In the genomic region with DNA sequence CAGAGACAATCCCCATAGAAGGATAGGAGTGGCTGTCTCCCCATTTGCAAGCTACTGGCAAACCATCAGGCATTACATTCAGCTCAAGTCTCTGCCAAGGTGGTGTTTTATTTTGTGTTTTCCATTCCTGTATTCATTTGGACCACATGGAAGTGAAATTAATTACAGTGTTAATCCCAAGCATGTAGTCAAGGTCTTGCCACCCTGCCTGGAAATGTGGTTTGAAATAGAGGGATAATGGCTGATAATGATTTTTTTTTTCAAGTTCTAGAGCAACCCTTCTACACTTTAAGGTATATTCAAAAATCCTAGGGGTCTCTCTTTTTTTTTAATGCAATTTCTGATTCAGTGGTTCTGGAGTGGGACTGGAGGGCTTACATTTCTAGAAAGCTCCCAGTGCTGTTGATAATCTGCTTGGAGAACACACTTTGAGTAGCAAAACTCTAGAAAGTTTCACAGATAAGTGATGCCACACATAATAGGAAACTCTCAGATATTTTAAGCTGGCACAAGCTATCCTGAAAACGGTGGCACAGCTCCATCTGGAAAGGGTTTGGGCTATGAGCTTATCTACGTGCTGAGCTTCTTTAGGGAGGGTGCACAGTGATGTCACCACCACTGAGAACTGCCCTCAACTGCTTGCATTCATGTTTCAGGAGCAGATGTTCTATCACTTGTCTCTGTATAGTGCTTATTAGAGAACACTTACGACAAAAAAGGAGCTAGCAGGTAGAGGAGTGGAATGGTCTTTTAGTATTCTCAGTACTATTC, we compare ENCODE assay signal across 28 cellular contexts. TPM values are rescaled to one million over a fixed set of nuclear protein-coding genes. Genes with fewer than 3 reads are reported as not detected.
DNase-seq lines count a peak whose midpoint lies in the region; ATAC-seq and TF ChIP-seq lines count a peak whose summit lies in the region.
"Had no signal": no experiment of that assay in that cellular context is flagged by ENCODE, and none has a peak within 500 bp of the region (broad histone marks: within the 10 kb centered on the region; RNA-seq: fewer than 3 reads in every experiment).

No MANE protein-coding gene starts in this region.

- peaks cover 2% of the 10 kb centered on the region for H3K27me3 Mint-ChIP-seq in glutamatergic neuron (ENCODE audit: unreplicated experiment)
- H3K27me3 Mint-ChIP-seq: progenitor cell of endocrine pancreas had no signal

- no peak overlapping the region for H3K14ac ChIP-seq in mesenchymal stem cell (ENCODE audit: low read length in 2 of 2)

- H3K9me3 Mint-ChIP-seq in glutamatergic neuron (ENCODE audit: unreplicated experiment) = peaks cover 8% of the 10 kb centered on the region
- H3K9me3 Mint-ChIP-seq: activated naive CD4-positive, alpha-beta T cell treated with anti-CD3 and anti-CD28 coated beads, Interleukin-2, amount 50 U/mL, for 24 hours; endodermal cell; nephron had no signal

- TF ChIP-seq CTCF in glutamatergic neuron (IDR thresholded peaks at IDR 0.05; ENCODE audit: partially characterized antibody, unreplicated experiment) = no peak

- no peak overlapping the region for H3K4me2 ChIP-seq in mesenchymal stem cell (ENCODE audit: low read length, poor library complexity, severe bottlenecking)

- H2AK5ac ChIP-seq in mesenchymal stem cell (ENCODE audit: low read length, severe bottlenecking) = no peak overlapping the region

- H2BK5ac ChIP-seq in mesenchymal stem cell (ENCODE audit: low read depth, low read length, poor library complexity, severe bottlenecking) = no peak overlapping the region

- H3K36me3 Mint-ChIP-seq in glutamatergic neuron (ENCODE audit: unreplicated experiment) = peaks cover 5% of the 10 kb centered on the region
- H3K36me3 Mint-ChIP-seq: activated CD8-positive, alpha-beta memory T cell treated with anti-CD3 and anti-CD28 coated beads, Interleukin-2, amount 10 ng/mL, durations not matched to agents 7 days and 5 days; activated naive CD4-positive, alpha-beta T cell treated with anti-CD3 and anti-CD28 coated beads, Interleukin-2, amount 50 U/mL, for 24 hours had no signal

- H2BK12ac ChIP-seq in mesenchymal stem cell (ENCODE audit: low read length in 2 of 2) = no peak overlapping the region

- H2BK15ac ChIP-seq in mesenchymal stem cell (ENCODE audit: low read depth, poor library complexity, severe bottlenecking) = no peak overlapping the region

- H3K4me1 Mint-ChIP-seq in glutamatergic neuron (ENCODE audit: low read depth, unreplicated experiment) = peaks cover 65% of the 10 kb centered on the region
- H3K4me1 Mint-ChIP-seq: activated CD8-positive, alpha-beta memory T cell treated with anti-CD3 and anti-CD28 coated beads, Interleukin-2, amount 10 ng/mL, durations not matched to agents 7 days and 5 days; activated naive CD4-positive, alpha-beta T cell treated with anti-CD3 and anti-CD28 coated beads, Interleukin-2, amount 50 U/mL, for 24 hours; B cell had no signal

- no peak overlapping the region for H2AFZ ChIP-seq in mesenchymal stem cell (ENCODE audit: low read depth, low read length)

- no peak overlapping the region for H3K4ac ChIP-seq in mesenchymal stem cell (ENCODE audit: low read depth in 1 of 2, low read length in 2 of 2)

- no peak overlapping the region for H2BK120ac ChIP-seq in mesenchymal stem cell (ENCODE audit: low read depth, low read length)

- H3K79me1 ChIP-seq in mesenchymal stem cell (replicated peaks; ENCODE audit: low read length, poor library complexity, severe bottlenecking) = peaks cover 14% of the 10 kb centered on the region

- ATAC-seq in HG02588 (IDR thresholded peaks at IDR 0.05; ENCODE audit: unreplicated experiment) = no peak
- ATAC-seq: activated CD8-positive, alpha-beta memory T cell treated with anti-CD3 and anti-CD28 coated beads, Interleukin-2, amount 10 ng/mL, durations not matched to agents 7 days and 5 days; T-helper 17 cell had no signal

- no peaks in the 10 kb centered on the region for H3K27me3 ChIP-seq in mesenchymal stem cell (ENCODE audit: control insufficient read depth in 1 of 2, insufficient read depth in 1 of 2, low read length in 2 of 2)
- H3K27me3 ChIP-seq: ascending aorta, esophagus squamous epithelium, left lung, tibial nerve had no signal

- H3K18ac ChIP-seq in mesenchymal stem cell (ENCODE audit: low read depth in 1 of 2, low read length in 2 of 2) = peak overlapping the region in 1 of 2 experiments; percentile 52

- H3K4me3 ChIP-seq in mesenchymal stem cell (ENCODE audit: insufficient read depth in 1 of 2, low read depth in 1 of 2, low read length in 2 of 2) = no peak overlapping the region
- H3K4me3 ChIP-seq: ascending aorta, esophagus squamous epithelium, left lung, tibial nerve had no signal

- H3K27ac ChIP-seq in mesenchymal stem cell (ENCODE audit: low read length, poor library complexity, severe bottlenecking) = no peak overlapping the region
- H3K27ac ChIP-seq: ascending aorta, left lung had no signal

- H3K23ac ChIP-seq in mesenchymal stem cell (ENCODE audit: low read length in 2 of 2) = no peak overlapping the region

- no peaks in the 10 kb centered on the region for H3K9me3 ChIP-seq in mesenchymal stem cell (ENCODE audit: control insufficient read depth, low read length)
- H3K9me3 ChIP-seq: ascending aorta, esophagus squamous epithelium, tibial nerve had no signal

- H3K4me3 Mint-ChIP-seq in glutamatergic neuron (ENCODE audit: unreplicated experiment) = no peak overlapping the region
- H3K4me3 Mint-ChIP-seq: activated CD8-positive, alpha-beta memory T cell treated with anti-CD3 and anti-CD28 coated beads, Interleukin-2, amount 10 ng/mL, durations not matched to agents 7 days and 5 days; activated naive CD4-positive, alpha-beta T cell treated with anti-CD3 and anti-CD28 coated beads, Interleukin-2, amount 50 U/mL, for 24 hours; B cell; endodermal cell; nephron; T-helper 17 cell had no signal

- DNase-seq in NCI-H2171 treated with DMSO at 0.1 percent for 48 hours (lab: John Stamatoyannopoulos, UW) (peak; percentile 30), NCI-H2171 (lab: John Stamatoyannopoulos, UW) (no peak), glutamatergic neuron (no peak), mesenchymal stem cell (no peak), putamen (ENCODE audit: low spot score) (no peak), COR-L47 (lab: John Stamatoyannopoulos, UW) (no peak)
- no peak for DNase-seq in activated CD4-positive, alpha-beta T cell treated with anti-CD3 and anti-CD28 coated beads for 1 hour
- DNase-seq: 8988T; activated CD4-positive, alpha-beta T cell treated with anti-CD3 and anti-CD28 coated beads for 48 hours; activated CD8-positive, alpha-beta memory T cell treated with anti-CD3 and anti-CD28 coated beads, Interleukin-2, amount 10 ng/mL, durations not matched to agents 7 days and 5 days; endodermal cell; esophagus squamous epithelium; Kasumi-1; left lung; midbrain; NCI-H1092; NCI-H2029; NCI-H526; stimulated activated CD4-positive, alpha-beta T cell treated with anti-CD3 and anti-CD28 coated beads, Interleukin-4, amount 100 ng/mL, for 24 hours; stimulated activated naive CD4-positive, alpha-beta T cell treated with Interleukin-2 at 50 U/mL for 16 hours; T-helper 17 cell had no signal

- WGBS in mesenchymal stem cell = 98% methylated on average over 3 of the region's 3 CpGs

- no peaks in the 10 kb centered on the region for H3K36me3 ChIP-seq in mesenchymal stem cell (ENCODE audit: control insufficient read depth in 1 of 2, insufficient read depth in 2 of 2, low read depth in 1 of 2, low read length in 2 of 2)
- H3K36me3 ChIP-seq: ascending aorta, esophagus squamous epithelium, left lung, tibial nerve had no signal

- H3K27ac Mint-ChIP-seq in glutamatergic neuron (ENCODE audit: unreplicated experiment) = peak overlapping the region; percentile 48
- H3K27ac Mint-ChIP-seq: activated CD8-positive, alpha-beta memory T cell treated with anti-CD3 and anti-CD28 coated beads, Interleukin-2, amount 10 ng/mL, durations not matched to agents 7 days and 5 days; activated naive CD4-positive, alpha-beta T cell treated with anti-CD3 and anti-CD28 coated beads, Interleukin-2, amount 50 U/mL, for 24 hours; B cell; endodermal cell; progenitor cell of endocrine pancreas; T-helper 17 cell had no signal

- peaks cover 19% of the 10 kb centered on the region for H3K4me1 ChIP-seq in mesenchymal stem cell (ENCODE audit: control insufficient read depth, insufficient read depth, low read depth, low read length)

- peak overlapping the region; percentile 38 for H4K8ac ChIP-seq in mesenchymal stem cell (ENCODE audit: low read length)

- H4K91ac ChIP-seq in mesenchymal stem cell (ENCODE audit: low read length) = no peak overlapping the region

- no peak overlapping the region for H3K9ac ChIP-seq in mesenchymal stem cell (ENCODE audit: low read length)

RNA-seq across cellular contexts. Expression of a gene that starts 8.9 kb away (rescaled TPM):
- 76.3 TPM for total RNA-seq in glutamatergic neuron (ENCODE audit: unreplicated experiment)
- polyA plus RNA-seq in mesenchymal stem cell (2013, experiment 1 of 2) = 7.2 TPM
- 7.2 TPM for polyA plus RNA-seq in mesenchymal stem cell (2013, experiment 2 of 2)
- total RNA-seq: B cell, T-helper 17 cell had no signal
